In genomic region chr16:72021043-72021442, GRCh38 we compare ENCODE assay signal across 1 cellular context.
TF ChIP-seq lines count a peak whose summit lies in the region.

No MANE protein-coding gene starts in this region.

TF ChIP-seq in SK-N-SH, 30 proteins besides CTCF, POLR2A, EP300 and RAD21 (continued from another document):
- TF ChIP-seq, protein P1, sequence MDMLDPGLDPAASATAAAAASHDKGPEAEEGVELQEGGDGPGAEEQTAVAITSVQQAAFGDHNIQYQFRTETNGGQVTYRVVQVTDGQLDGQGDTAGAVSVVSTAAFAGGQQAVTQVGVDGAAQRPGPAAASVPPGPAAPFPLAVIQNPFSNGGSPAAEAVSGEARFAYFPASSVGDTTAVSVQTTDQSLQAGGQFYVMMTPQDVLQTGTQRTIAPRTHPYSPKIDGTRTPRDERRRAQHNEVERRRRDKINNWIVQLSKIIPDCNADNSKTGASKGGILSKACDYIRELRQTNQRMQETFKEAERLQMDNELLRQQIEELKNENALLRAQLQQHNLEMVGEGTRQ (IDR thresholded peaks at IDR 0.05; ENCODE audit: borderline replicate concordance, low read depth, low read length) = no peak
- TF ChIP-seq, protein P2, sequence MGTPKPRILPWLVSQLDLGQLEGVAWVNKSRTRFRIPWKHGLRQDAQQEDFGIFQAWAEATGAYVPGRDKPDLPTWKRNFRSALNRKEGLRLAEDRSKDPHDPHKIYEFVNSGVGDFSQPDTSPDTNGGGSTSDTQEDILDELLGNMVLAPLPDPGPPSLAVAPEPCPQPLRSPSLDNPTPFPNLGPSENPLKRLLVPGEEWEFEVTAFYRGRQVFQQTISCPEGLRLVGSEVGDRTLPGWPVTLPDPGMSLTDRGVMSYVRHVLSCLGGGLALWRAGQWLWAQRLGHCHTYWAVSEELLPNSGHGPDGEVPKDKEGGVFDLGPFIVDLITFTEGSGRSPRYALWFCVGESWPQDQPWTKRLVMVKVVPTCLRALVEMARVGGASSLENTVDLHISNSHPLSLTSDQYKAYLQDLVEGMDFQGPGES (IDR thresholded peaks at IDR 0.05; ENCODE audit: low read depth, low read length) = no peak
- TF ChIP-seq RXRA (IDR thresholded peaks at IDR 0.05; ENCODE audit: borderline replicate concordance, low read depth) = no peak
- TF ChIP-seq, protein P3, sequence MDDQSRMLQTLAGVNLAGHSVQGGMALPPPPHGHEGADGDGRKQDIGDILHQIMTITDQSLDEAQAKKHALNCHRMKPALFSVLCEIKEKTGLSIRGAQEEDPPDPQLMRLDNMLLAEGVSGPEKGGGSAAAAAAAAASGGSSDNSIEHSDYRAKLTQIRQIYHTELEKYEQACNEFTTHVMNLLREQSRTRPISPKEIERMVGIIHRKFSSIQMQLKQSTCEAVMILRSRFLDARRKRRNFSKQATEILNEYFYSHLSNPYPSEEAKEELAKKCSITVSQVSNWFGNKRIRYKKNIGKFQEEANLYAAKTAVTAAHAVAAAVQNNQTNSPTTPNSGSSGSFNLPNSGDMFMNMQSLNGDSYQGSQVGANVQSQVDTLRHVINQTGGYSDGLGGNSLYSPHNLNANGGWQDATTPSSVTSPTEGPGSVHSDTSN (IDR thresholded peaks at IDR 0.05) = no peak
- TF ChIP-seq RCOR1 (IDR thresholded peaks at IDR 0.05; ENCODE audit: low read length) = no peak
- TF ChIP-seq, protein P4, sequence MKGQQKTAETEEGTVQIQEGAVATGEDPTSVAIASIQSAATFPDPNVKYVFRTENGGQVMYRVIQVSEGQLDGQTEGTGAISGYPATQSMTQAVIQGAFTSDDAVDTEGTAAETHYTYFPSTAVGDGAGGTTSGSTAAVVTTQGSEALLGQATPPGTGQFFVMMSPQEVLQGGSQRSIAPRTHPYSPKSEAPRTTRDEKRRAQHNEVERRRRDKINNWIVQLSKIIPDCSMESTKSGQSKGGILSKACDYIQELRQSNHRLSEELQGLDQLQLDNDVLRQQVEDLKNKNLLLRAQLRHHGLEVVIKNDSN (IDR thresholded peaks at IDR 0.05; ENCODE audit: borderline replicate concordance, low read depth) = no peak
- no peak for TF ChIP-seq ELF1 (IDR thresholded peaks at IDR 0.05)
- no peak for TF ChIP-seq MXI1 (IDR thresholded peaks at IDR 0.05; ENCODE audit: low read depth, low read length)
- TF ChIP-seq FOXJ3 (CRISPR knock-in tag; IDR thresholded peaks at IDR 0.05) = no peak
- no peak for TF ChIP-seq EZH2phosphoT487 (IDR thresholded peaks at IDR 0.05; ENCODE audit: borderline replicate concordance, low read depth)
- no peak for TF ChIP-seq GATA2 (CRISPR knock-in tag; IDR thresholded peaks at IDR 0.05)
- no peak for TF ChIP-seq RFX5 (IDR thresholded peaks at IDR 0.05; ENCODE audit: low read length)
- TF ChIP-seq SIN3A (IDR thresholded peaks at IDR 0.05; ENCODE audit: borderline replicate concordance, low read depth, low read length) = no peak
